ENCODE assay signal across 10 cellular contexts in the genomic region with DNA sequence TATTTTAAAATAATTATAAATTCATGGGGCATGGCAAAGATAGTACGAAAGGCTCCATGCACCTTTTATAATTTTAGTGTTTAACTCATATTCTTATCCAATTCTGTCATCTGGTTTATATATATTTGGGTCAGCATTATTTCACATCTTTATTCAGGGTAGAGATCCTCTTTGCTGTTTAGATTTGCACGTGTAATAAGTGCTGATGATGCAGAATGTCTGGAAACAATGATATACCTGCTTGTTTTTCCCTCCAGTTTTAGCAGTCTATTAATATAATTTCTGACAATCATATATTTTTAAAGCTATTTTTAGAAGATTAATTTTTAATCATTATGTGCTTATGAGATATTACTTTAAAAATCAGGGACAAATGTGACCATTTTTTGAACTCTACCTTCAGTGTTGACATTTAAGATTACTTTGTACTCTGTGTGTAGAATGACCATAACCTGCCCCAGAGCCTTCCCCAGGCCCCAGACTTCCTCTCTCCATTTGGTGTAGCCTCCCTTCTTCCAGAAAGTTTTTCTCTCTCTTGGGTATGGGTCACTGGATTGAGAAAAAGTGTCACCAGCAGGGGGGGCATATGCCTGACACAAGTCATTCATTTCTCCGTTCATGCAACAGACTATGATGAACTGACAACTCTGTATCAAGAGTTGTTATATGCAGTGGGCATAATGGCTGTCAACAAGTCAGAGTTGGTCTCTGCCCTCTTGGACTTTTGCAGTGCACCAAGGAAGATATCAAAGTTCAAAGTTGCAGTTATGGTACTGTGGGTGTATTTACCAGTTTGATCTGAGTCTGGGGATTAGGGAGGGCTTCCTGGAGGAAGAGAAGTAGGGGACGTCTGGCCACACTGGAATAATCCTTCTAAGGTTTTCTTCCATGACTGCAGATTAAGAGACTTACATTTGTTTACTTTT.
DNase-seq lines count a peak whose midpoint lies in the region; ATAC-seq, FAIRE-seq and TF ChIP-seq lines count a peak whose summit lies in the region.
"Had no signal": no experiment of that assay in that cellular context is flagged by ENCODE, and none has a peak within 500 bp of the region (broad histone marks: within the 10 kb centered on the region; RNA-seq: fewer than 3 reads in every experiment).

No MANE protein-coding gene starts in this region.

- no peaks in the 10 kb centered on the region for H3K79me2 ChIP-seq in K562 (ENCODE audit: control insufficient read depth, insufficient read depth, low read length)
- no peaks in the 10 kb centered on the region for H3K79me2 ChIP-seq in mesendoderm (ENCODE audit: control insufficient read depth, insufficient read depth, low read length)

- TF ChIP-seq EP300 in K562 (IDR thresholded peaks at IDR 0.05; ENCODE audit: low read length) = no peak

- no peaks in the 10 kb centered on the region for H4K20me1 ChIP-seq in K562 (replicated peaks; ENCODE audit: control insufficient read depth, insufficient read depth, low read length)

- no peak for TF ChIP-seq POLR2A in K562 (conservative IDR thresholded peaks at IDR 0.05)

- H3K36me3 ChIP-seq in K562 (ENCODE audit: control insufficient read depth, insufficient read depth, low read length) (no peaks in the 10 kb centered on the region), mesendoderm (ENCODE audit: control insufficient read depth, insufficient read depth, low read length) (no peaks in the 10 kb centered on the region)

- H4K8ac ChIP-seq in mesendoderm (ENCODE audit: low read depth, low read length) = no peak overlapping the region

- no peak overlapping the region for H3K18ac ChIP-seq in mesendoderm (ENCODE audit: low read length)

- H3K4ac ChIP-seq in mesendoderm (ENCODE audit: low read depth, low read length) = no peak overlapping the region

- peak; percentile 19 for FAIRE-seq in K562 (lab: Jason Lieb, UNC)

- H3K56ac ChIP-seq in mesendoderm (ENCODE audit: low read length) = no peak overlapping the region

- H3K27me3 ChIP-seq in HL-60 (ENCODE audit: insufficient read depth, poor library complexity, severe bottlenecking) (no peaks in the 10 kb centered on the region), K562 (ENCODE audit: control insufficient read depth in 2 of 2, insufficient read depth in 2 of 2, low read length in 2 of 2) (no peaks in the 10 kb centered on the region), mesendoderm (ENCODE audit: insufficient read depth, low read length, poor library complexity) (no peaks in the 10 kb centered on the region)
- H3K27me3 ChIP-seq: heart left ventricle had no signal

- no peak overlapping the region for H3K4me3 ChIP-seq in HL-60 (replicated peaks; ENCODE audit: insufficient read depth, low read length)
- no peak overlapping the region for H3K4me3 ChIP-seq in K562
- no peak overlapping the region for H3K4me3 ChIP-seq in mesendoderm (ENCODE audit: low read length)
- H3K4me3 ChIP-seq: heart left ventricle had no signal

- H2BK15ac ChIP-seq in mesendoderm (replicated peaks; ENCODE audit: low read depth) = no peak overlapping the region

- ATAC-seq in K562 = peak; percentile 83

- H4K5ac ChIP-seq in mesendoderm (ENCODE audit: low read length) = no peak overlapping the region

- H3K27ac ChIP-seq in HL-60 (replicated peaks) (no peak overlapping the region), K562 (ENCODE audit: extremely low read depth, low read depth, low read length) (no peak overlapping the region), mesendoderm (ENCODE audit: low read depth, low read length) (no peak overlapping the region)
- H3K27ac ChIP-seq: heart left ventricle had no signal

- H3K9me1 ChIP-seq in K562 (ENCODE audit: control insufficient read depth, insufficient read depth, low read length) = no peaks in the 10 kb centered on the region

- H3K9ac ChIP-seq in K562 (ENCODE audit: insufficient read depth in 1 of 2, low read depth in 2 of 2, low read length in 2 of 2) (no peak overlapping the region), mesendoderm (ENCODE audit: low read length) (no peak overlapping the region)

- in situ Hi-C loops in K562 (cut with MboI) = loop anchor here (5.0 to 10.0 kb wide), 2 partner anchors 116 to 343 kb away; no protein-coding TSS in a partner anchor

- H3K4me1 ChIP-seq in K562 (replicated peaks in 1 of 2; ENCODE audit: control insufficient read depth in 2 of 2, insufficient read depth in 2 of 2, low read length in 2 of 2) (peaks cover 0 to 7% of the 10 kb centered on the region in 2 experiments; a peak in 2 of 5 replicates), mesendoderm (ENCODE audit: control insufficient read depth, low read depth, low read length) (no peaks in the 10 kb centered on the region)

- H3K23ac ChIP-seq in mesendoderm (ENCODE audit: low read length) = no peak overlapping the region

- TF ChIP-seq CTCF in HL-60 (IDR thresholded peaks at IDR 0.05; ENCODE audit: insufficient read depth, low read length) = peak; percentile 0
- TF ChIP-seq CTCF in K562 (IDR thresholded peaks at IDR 0.05 in 2 of 3, conservative IDR thresholded peaks at IDR 0.05 in 1 of 3; ENCODE audit: insufficient read depth in 2 of 3, low read depth in 1 of 3, low read length in 3 of 3) = peak; percentile 50 to 63 (median 51)

- H2BK120ac ChIP-seq in mesendoderm (ENCODE audit: low read depth, low read length) = no peak overlapping the region

- WGBS in K562 (ENCODE audit: insufficient coverage, low coverage, missing lambda C conversion rate) = 51% methylated on average over 4 of the region's 4 CpGs
- no CpG with 5 or more reads among the region's 4 CpGs for WGBS in mesendoderm (ENCODE audit: extremely low coverage, insufficient coverage, low lambda C conversion rate)

- no peaks in the 10 kb centered on the region for H3K79me1 ChIP-seq in mesendoderm (ENCODE audit: low read length)

- H3K9me3 ChIP-seq in K562 (replicated peaks; ENCODE audit: control insufficient read depth, insufficient read depth, low read depth, low read length) = no peaks in the 10 kb centered on the region
- H3K9me3 ChIP-seq: heart left ventricle had no signal

- DNase-seq in EH (ENCODE audit: low read depth) = peak; percentile 13
- peak; percentile 2 to 13 for DNase-seq in HL-60 (ENCODE audit: low read depth in 1 of 2, low spot score in 1 of 2)
- DNase-seq in K562 (ENCODE audit: extremely low read depth in 1 of 4, low spot score in 3 of 4) = peak; percentile 45 to 66 (median 54)
- peak; percentile 56 for DNase-seq in mesendoderm
- DNase-seq in NCI-H1105 (lab: John Stamatoyannopoulos, UW) = no peak
- DNase-seq in islet precursor cell = no peak
- DNase-seq in GM19238 (ENCODE audit: insufficient read length, low spot score) = no peak
- DNase-seq in NCI-H1436 (lab: John Stamatoyannopoulos, UW) = no peak
- DNase-seq: heart left ventricle, NCI-H146 had no signal

- H2AFZ ChIP-seq in K562 (ENCODE audit: low read depth, low read length) = peak overlapping the region; percentile 20; the same call in 1 of the 2 replicates

- POLR2A ChIA-PET in K562 (lab: Yijun Ruan, JAX) = no interaction called here

- no TSS peak for BruUV-seq in K562 (replicated peaks; lab: Mats Ljungman, UMichigan)

- H3K4me2 ChIP-seq in K562 (ENCODE audit: insufficient read depth, low read length) (no peak overlapping the region), mesendoderm (ENCODE audit: low read length) (no peak overlapping the region)

- no peak overlapping the region for H2BK5ac ChIP-seq in mesendoderm (ENCODE audit: low read length)

- intact Hi-C loops in K562 (cut with micrococcal nuclease) = no loop called here

- CTCF ChIA-PET in K562 (lab: Yijun Ruan, JAX; ENCODE audit: low intra/inter-chr PET ratio) = interaction anchor here (0.6 to 4.3 kb wide), 7 partner anchors 92 to 343 kb away, joined by 3 to 56 read pairs (median 4); no protein-coding TSS in a partner anchor

- TF ChIP-seq RAD21 in K562 (CRISPR knock-in tag; conservative IDR thresholded peaks at IDR 0.05 in 1 of 2, IDR thresholded peaks at IDR 0.05 in 1 of 2) = peak in 1 of 2 experiments; percentile 48; a peak in 2 of 4 replicates

- H2AK5ac ChIP-seq in mesendoderm (ENCODE audit: low read length) = no peak overlapping the region

TF ChIP-seq in K562, 482 proteins besides CTCF, POLR2A, EP300 and RAD21 (continues in another document):
- TF ChIP-seq MAFK (IDR thresholded peaks at IDR 0.05; ENCODE audit: low read length) = peak; percentile 89
- peak; percentile 91 for TF ChIP-seq ZNF316 (IDR thresholded peaks at IDR 0.05)
- TF ChIP-seq C11orf30 (IDR thresholded peaks at IDR 0.05; ENCODE audit: low read depth) = peak; percentile 75
- TF ChIP-seq, protein P1, sequence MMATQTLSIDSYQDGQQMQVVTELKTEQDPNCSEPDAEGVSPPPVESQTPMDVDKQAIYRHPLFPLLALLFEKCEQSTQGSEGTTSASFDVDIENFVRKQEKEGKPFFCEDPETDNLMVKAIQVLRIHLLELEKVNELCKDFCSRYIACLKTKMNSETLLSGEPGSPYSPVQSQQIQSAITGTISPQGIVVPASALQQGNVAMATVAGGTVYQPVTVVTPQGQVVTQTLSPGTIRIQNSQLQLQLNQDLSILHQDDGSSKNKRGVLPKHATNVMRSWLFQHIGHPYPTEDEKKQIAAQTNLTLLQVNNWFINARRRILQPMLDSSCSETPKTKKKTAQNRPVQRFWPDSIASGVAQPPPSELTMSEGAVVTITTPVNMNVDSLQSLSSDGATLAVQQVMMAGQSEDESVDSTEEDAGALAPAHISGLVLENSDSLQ (IDR thresholded peaks at IDR 0.05) = 0 out of 2 replicates have a peak, but pooled peaks have one; percentile 15
- TF ChIP-seq, protein P2, sequence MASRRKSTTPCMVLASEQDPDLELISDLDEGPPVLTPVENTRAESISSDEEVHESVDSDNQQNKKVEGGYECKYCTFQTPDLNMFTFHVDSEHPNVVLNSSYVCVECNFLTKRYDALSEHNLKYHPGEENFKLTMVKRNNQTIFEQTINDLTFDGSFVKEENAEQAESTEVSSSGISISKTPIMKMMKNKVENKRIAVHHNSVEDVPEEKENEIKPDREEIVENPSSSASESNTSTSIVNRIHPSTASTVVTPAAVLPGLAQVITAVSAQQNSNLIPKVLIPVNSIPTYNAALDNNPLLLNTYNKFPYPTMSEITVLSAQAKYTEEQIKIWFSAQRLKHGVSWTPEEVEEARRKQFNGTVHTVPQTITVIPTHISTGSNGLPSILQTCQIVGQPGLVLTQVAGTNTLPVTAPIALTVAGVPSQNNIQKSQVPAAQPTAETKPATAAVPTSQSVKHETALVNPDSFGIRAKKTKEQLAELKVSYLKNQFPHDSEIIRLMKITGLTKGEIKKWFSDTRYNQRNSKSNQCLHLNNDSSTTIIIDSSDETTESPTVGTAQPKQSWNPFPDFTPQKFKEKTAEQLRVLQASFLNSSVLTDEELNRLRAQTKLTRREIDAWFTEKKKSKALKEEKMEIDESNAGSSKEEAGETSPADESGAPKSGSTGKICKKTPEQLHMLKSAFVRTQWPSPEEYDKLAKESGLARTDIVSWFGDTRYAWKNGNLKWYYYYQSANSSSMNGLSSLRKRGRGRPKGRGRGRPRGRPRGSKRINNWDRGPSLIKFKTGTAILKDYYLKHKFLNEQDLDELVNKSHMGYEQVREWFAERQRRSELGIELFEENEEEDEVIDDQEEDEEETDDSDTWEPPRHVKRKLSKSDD (conservative IDR thresholded peaks at IDR 0.05; ENCODE audit: low read length) = no peak
- 0 out of 2 replicates have a peak, but pooled peaks have one; percentile 38 for TF ChIP-seq NR2C1 (IDR thresholded peaks at IDR 0.05)
- no peak for TF ChIP-seq NR2C1 (tag; IDR thresholded peaks at IDR 0.05)
- no peak for TF ChIP-seq ZNF57 (CRISPR knock-in tag; IDR thresholded peaks at IDR 0.05)
- no peak for TF ChIP-seq ZNF143 (CRISPR knock-in tag; IDR thresholded peaks at IDR 0.05)

Comparison
In these comparisons a context has a peak if more than half of its experiments do, and no peak if none do; other contexts are left out.
1. DNase-seq: peak in EH (single experiment), HL-60 (2 of 2), K562 (4 of 4) and mesendoderm (single experiment); none in NCI-H1105 (single experiment), islet precursor cell (single experiment), GM19238 (single experiment) and NCI-H1436 (single experiment).